In the genomic region with DNA sequence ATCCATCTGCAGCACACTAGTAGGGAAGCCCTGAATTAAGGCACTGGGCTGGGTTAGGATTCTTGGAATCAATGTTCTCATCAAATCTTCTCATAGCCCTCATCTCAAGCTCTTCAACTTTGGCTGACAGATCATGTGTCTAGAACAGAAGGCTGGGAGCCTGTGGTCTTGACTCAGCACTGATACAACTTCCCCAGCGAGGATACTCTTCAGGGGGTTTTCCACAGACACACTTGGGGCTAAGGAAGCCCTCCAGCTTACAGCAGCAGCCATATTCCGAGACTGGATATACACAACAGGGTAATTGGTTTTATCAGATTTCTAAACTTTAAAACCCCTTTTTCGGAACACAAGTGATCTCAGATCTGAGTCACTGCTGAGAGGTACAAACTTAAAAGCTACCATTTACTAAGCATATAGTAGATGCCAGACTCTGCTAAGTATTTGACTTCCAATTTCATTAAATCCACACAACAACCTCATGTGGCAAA, we compare ENCODE assay signal across 8 cellular contexts. TPM values are rescaled to one million over a fixed set of nuclear protein-coding genes. Genes with fewer than 3 reads are reported as not detected.
A peak's percentile ranks its signal among the peaks of the same experiment; 100 is the strongest.
DNase-seq lines count a peak whose midpoint lies in the region; ATAC-seq, FAIRE-seq and TF ChIP-seq lines count a peak whose summit lies in the region.

No MANE protein-coding gene starts in this region.

- no peak for FAIRE-seq in H54 (lab: Jason Lieb, UNC)

- H3K36me3 ChIP-seq in GM23248 (ENCODE audit: low read depth): no peaks in the 10 kb centered on the region

- no peak for TF ChIP-seq CTCF in epithelial cell of esophagus (IDR thresholded peaks at IDR 0.05; ENCODE audit: insufficient read depth, low read depth, low read length, missing control alignments)

- H3K9ac ChIP-seq in GM23248: peak overlapping the region; percentile 10; the same call in 1 of the 2 replicates

- in situ Hi-C loops in GM23248 (cut with MboI): no loop called here

- peak; percentile 85 for DNase-seq in GM23248
- DNase-seq in activated CD4-positive, alpha-beta T cell treated with anti-CD3 and anti-CD28 coated beads for 4 hours: peak; percentile 44 to 54
- DNase-seq in epithelial cell of esophagus (ENCODE audit: low read depth): peak; percentile 26
- peak; percentile 42 to 54 for DNase-seq in stimulated activated CD8-positive, alpha-beta memory T cell treated with anti-CD3 and anti-CD28 coated beads, Interleukin-7, amount 100 ng/mL, for 4 hours (ENCODE audit: low read depth in 2 of 2)
- no peak for DNase-seq in mesenteric fat pad (ENCODE audit: low spot score)
- DNase-seq in H54 (ENCODE audit: insufficient read length, low spot score): no peak
- no peak for DNase-seq in NK-92 treated with Interleukin-12 subunit alpha and Interleukin-12 subunit beta, amount 100 ng/mL, for 24 hours (lab: John Stamatoyannopoulos, UW)

- peak overlapping the region; percentile 76 for H3K27ac ChIP-seq in GM23248

- no peak for ATAC-seq in HG03460 (IDR thresholded peaks at IDR 0.05; ENCODE audit: unreplicated experiment)

- peaks cover 54% of the 10 kb centered on the region for H3K4me1 ChIP-seq in GM23248 (ENCODE audit: insufficient read depth)

- H3K4me3 ChIP-seq in GM23248 (peak overlapping the region; percentile 40; the same call in 1 of the 2 replicates), epithelial cell of esophagus (ENCODE audit: low read length) (no peak overlapping the region)

- peaks cover 52% of the 10 kb centered on the region for H3F3A ChIP-seq in GM23248 (ENCODE audit: insufficient read depth)

- peak overlapping the region; percentile 67 for H3K4me2 ChIP-seq in GM23248 (ENCODE audit: unreplicated experiment)

- TF ChIP-seq POLR2A in H54 (IDR thresholded peaks at IDR 0.05; ENCODE audit: low read depth, low read length): no peak

- no peaks in the 10 kb centered on the region for H4K20me1 ChIP-seq in GM23248 (ENCODE audit: insufficient read depth)

- WGBS in GM23248 (ENCODE audit: low coverage in 1 of 2, low lambda C conversion rate in 2 of 2, missing lambda C conversion rate in 2 of 2), 2 experiments: 3 to 9% methylated on average over 3 of the region's 3 CpGs

- H3K79me2 ChIP-seq in GM23248 (ENCODE audit: insufficient read depth): peaks cover 77% of the 10 kb centered on the region

- H3K27me3 ChIP-seq in GM23248 (replicated peaks; ENCODE audit: insufficient read depth): no peaks in the 10 kb centered on the region

- H3K9me2 ChIP-seq in GM23248 (ENCODE audit: insufficient read depth): no peaks in the 10 kb centered on the region

- H2AFZ ChIP-seq in GM23248: peak overlapping the region; percentile 30; the same call in 1 of the 2 replicates

- H3K9me3 ChIP-seq in GM23248 (ENCODE audit: low read depth): no peaks in the 10 kb centered on the region

RNA-seq across cellular contexts. Expression of a gene that starts 3.5 kb away (rescaled TPM):
- total RNA-seq in GM23248 (2014; rRNA removed; shearing (Covaris generic)): 24.0 and 32.9 TPM in 2 replicates
- polyA plus RNA-seq in GM23248 (2016; fragmentation: Nextera tagmentation; extraction: Ambion mirVana): 7.9 and 9.3 TPM in 2 replicates
- total RNA-seq in mesenteric fat pad: 26.4 TPM

RNA-seq across cellular contexts. Expression of a gene that starts 37.7 kb away (rescaled TPM):
- total RNA-seq in GM23248 (2014; rRNA removed; shearing (Covaris generic)): 461 and 510 TPM in 2 replicates
- polyA plus RNA-seq in GM23248 (2016; fragmentation: Nextera tagmentation; extraction: Ambion mirVana): 889 and 891 TPM in 2 replicates
- total RNA-seq in mesenteric fat pad: 477 TPM

Comparison
In these comparisons a context has a peak if more than half of its experiments do, and no peak if none do; other contexts are left out.
1. DNase-seq: peak in GM23248 (single experiment), activated CD4-positive, alpha-beta T cell treated with anti-CD3 and anti-CD28 coated beads for 4 hours (2 of 2), epithelial cell of esophagus (single experiment) and stimulated activated CD8-positive, alpha-beta memory T cell treated with anti-CD3 and anti-CD28 coated beads, Interleukin-7, amount 100 ng/mL, for 4 hours (2 of 2); none in mesenteric fat pad (single experiment), H54 (single experiment) and NK-92 treated with Interleukin-12 subunit alpha and Interleukin-12 subunit beta, amount 100 ng/mL, for 24 hours (single experiment).